In the genomic region with DNA sequence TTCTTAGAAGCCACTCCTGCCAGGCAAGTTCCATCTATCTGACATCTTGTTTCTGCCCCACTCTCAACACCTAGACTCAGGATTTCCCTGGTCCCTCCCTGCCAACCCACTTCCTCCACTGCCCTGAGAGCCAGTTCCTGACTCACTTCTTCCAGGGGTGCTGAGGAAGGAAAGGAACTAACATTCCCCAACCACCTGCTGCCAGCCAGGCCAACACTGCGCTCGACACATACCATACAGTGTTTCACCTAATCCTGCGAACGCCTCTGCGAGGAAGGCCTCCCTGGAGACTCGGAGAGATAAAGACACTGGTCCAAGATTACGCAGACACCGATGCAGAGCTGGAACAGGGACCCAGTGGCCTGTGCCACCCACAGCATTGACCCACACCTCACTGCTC, we compare ENCODE assay signal across 22 cellular contexts. TPM values are rescaled to one million over a fixed set of nuclear protein-coding genes. Genes with fewer than 3 reads are reported as not detected.
A peak's percentile ranks its signal among the peaks of the same experiment; 100 is the strongest.
DNase-seq lines count a peak whose midpoint lies in the region; ATAC-seq, FAIRE-seq and TF ChIP-seq lines count a peak whose summit lies in the region.
"Had no signal": no experiment of that assay in that cellular context is flagged by ENCODE, and none has a peak within 500 bp of the region (broad histone marks: within the 10 kb centered on the region; RNA-seq: fewer than 3 reads in every experiment).

No MANE protein-coding gene starts in this region.

- BruUV-seq in endothelial cell of umbilical vein (replicated peaks; lab: Mats Ljungman, UMichigan), result no TSS peak

- peaks cover 31 to 65% (median 38%) of the 10 kb centered on the region in 4 donors for H3K4me1 Mint-ChIP-seq in CD4-positive, alpha-beta memory T cell

- no peak overlapping the region for H3K9ac ChIP-seq in endothelial cell of umbilical vein (replicated peaks; ENCODE audit: extremely low read depth, insufficient read depth, low read length)

- CTCF ChIA-PET in CD4-positive, alpha-beta memory T cell (lab: Charles Lee; ENCODE audit: partially characterized antibody), result interaction anchor here (1.2 kb wide), 1 partner anchor 16 kb away, joined by 3 read pairs; no protein-coding TSS in a partner anchor
- CTCF ChIA-PET in endothelial cell of umbilical vein (lab: Charles Lee), result interaction anchor here (1.2 kb wide), 1 partner anchor 93 kb away, joined by 3 read pairs; no protein-coding TSS in a partner anchor

- no peaks in the 10 kb centered on the region for H3K27me3 Mint-ChIP-seq in CD4-positive, alpha-beta memory T cell
- H3K27me3 Mint-ChIP-seq: brain had no signal

- peaks cover 66% of the 10 kb centered on the region for H3K79me2 ChIP-seq in endothelial cell of umbilical vein (ENCODE audit: control insufficient read depth, insufficient read depth, low read length)

- FAIRE-seq in endothelial cell of umbilical vein (lab: Jason Lieb, UNC), result no peak
- FAIRE-seq: K562 had no signal

- no peaks in the 10 kb centered on the region for H3K9me3 Mint-ChIP-seq in CD4-positive, alpha-beta memory T cell
- H3K9me3 Mint-ChIP-seq: brain had no signal

- no peak for ATAC-seq in HG03521 (IDR thresholded peaks at IDR 0.05; ENCODE audit: unreplicated experiment)
- ATAC-seq: esophagus mucosa, K562 had no signal

- DNase-seq in A172 (ENCODE audit: low spot score) (peak; percentile 43), NCI-H226 (peak; percentile 80), endothelial cell of umbilical vein (ENCODE audit: low read depth, low spot score) (peak; percentile 32), occipital lobe (lab: John Stamatoyannopoulos, UW) (no peak), NCI-H82 treated with DMSO at 0.1 percent for 48 hours (lab: John Stamatoyannopoulos, UW; ENCODE audit: unreplicated experiment) (no peak)
- no peak for DNase-seq in CD4-positive, alpha-beta memory T cell
- DNase-seq in effector CD4-positive, alpha-beta T cell, result no peak
- DNase-seq: activated CD4-positive, CD25-positive, alpha-beta regulatory T cell; activated naive CD4-positive, alpha-beta T cell treated with Interleukin-2 at 50 U/mL for 16 hours; AML-193; left ventricle myocardium inferior; NCI-H1105 treated with DMSO at 0.1 percent for 48 hours; posterior cingulate gyrus; Right ventricle myocardium superior; stimulated activated CD4-positive, alpha-beta T cell treated with anti-CD3 and anti-CD28 coated beads, Interleukin-4, amount 100 ng/mL, for 4 hours; stimulated activated CD8-positive, alpha-beta memory T cell treated with anti-CD3 and anti-CD28 coated beads, Interleukin-4, amount 100 ng/mL, for 48 hours; T-helper 2 cell; thyroid gland had no signal

- peak overlapping the region in 6 of 7 donors; percentile 12 to 72 (median 48) for H3K27ac Mint-ChIP-seq in CD4-positive, alpha-beta memory T cell

- TF ChIP-seq POLR2A in endothelial cell of umbilical vein (IDR thresholded peaks at IDR 0.05; ENCODE audit: low read depth, low read length), result no peak

- intact Hi-C loops in CD4-positive, alpha-beta memory T cell (cut with micrococcal nuclease), result no loop called here
- intact Hi-C loops in endothelial cell of umbilical vein (cut with micrococcal nuclease), result no loop called here

- H3K4me1 ChIP-seq in CD4-positive, alpha-beta memory T cell (ENCODE audit: insufficient read depth, low read length), result peaks cover 31% of the 10 kb centered on the region
- peaks cover 23% of the 10 kb centered on the region for H3K4me1 ChIP-seq in endothelial cell of umbilical vein (ENCODE audit: control insufficient read depth, extremely low read depth, insufficient read depth, low read length)

- H3K4me2 ChIP-seq in endothelial cell of umbilical vein (ENCODE audit: insufficient read depth, low read length), result no peak overlapping the region

- dilution Hi-C loops in endothelial cell of umbilical vein (cut with MboI; ENCODE audit: extremely low pct_ligation_motif_present, low sequenced_read_pairs), result no loop called here

- H4K20me1 ChIP-seq in endothelial cell of umbilical vein (replicated peaks; ENCODE audit: control insufficient read depth, extremely low read depth, insufficient read depth, low read length), result peaks cover 7% of the 10 kb centered on the region

- H3K27ac ChIP-seq in CD4-positive, alpha-beta memory T cell (ENCODE audit: low read depth, low read length), result no peak overlapping the region
- H3K27ac ChIP-seq in endothelial cell of umbilical vein (ENCODE audit: insufficient read depth, low read depth, low read length), result no peak overlapping the region
- H3K27ac ChIP-seq: left ventricle myocardium inferior had no signal

- H3K9me1 ChIP-seq in endothelial cell of umbilical vein (replicated peaks; ENCODE audit: control insufficient read depth, extremely low read depth, insufficient read depth, low read length), result no peaks in the 10 kb centered on the region

- TF ChIP-seq CTCF in endothelial cell of umbilical vein (IDR thresholded peaks at IDR 0.05; ENCODE audit: extremely low read depth in 1 of 2, insufficient read depth in 1 of 2, low read depth in 1 of 2, low read length in 2 of 2), result no peak

- no peak overlapping the region for H2AFZ ChIP-seq in endothelial cell of umbilical vein (ENCODE audit: low read depth, low read length)

- H3K27me3 ChIP-seq in CD4-positive, alpha-beta memory T cell (ENCODE audit: insufficient read depth, low read length), result no peaks in the 10 kb centered on the region
- no peaks in the 10 kb centered on the region for H3K27me3 ChIP-seq in endothelial cell of umbilical vein (ENCODE audit: control insufficient read depth in 2 of 2, insufficient read depth in 2 of 2, low read length in 2 of 2)
- H3K27me3 ChIP-seq: thyroid gland had no signal

- no peak overlapping the region for H3K4me3 ChIP-seq in CD4-positive, alpha-beta memory T cell (ENCODE audit: low read length in 2 of 2)
- H3K4me3 ChIP-seq in endothelial cell of umbilical vein (replicated peaks in 1 of 3; ENCODE audit: insufficient read depth in 1 of 3, low read depth in 1 of 3, low read length in 3 of 3), result no peak overlapping the region
- H3K4me3 ChIP-seq: K562, left ventricle myocardium inferior, thyroid gland had no signal

- H3K4me3 Mint-ChIP-seq in CD4-positive, alpha-beta memory T cell, result no peak overlapping the region
- H3K4me3 Mint-ChIP-seq: brain had no signal

- no peaks in the 10 kb centered on the region for H3K36me3 Mint-ChIP-seq in CD4-positive, alpha-beta memory T cell
- H3K36me3 Mint-ChIP-seq: brain had no signal

- H3K36me3 ChIP-seq in CD4-positive, alpha-beta memory T cell (ENCODE audit: insufficient read depth, low read length), result no peaks in the 10 kb centered on the region
- no peaks in the 10 kb centered on the region for H3K36me3 ChIP-seq in endothelial cell of umbilical vein (ENCODE audit: control insufficient read depth in 2 of 2, extremely low read depth in 1 of 2, insufficient read depth in 2 of 2, low read length in 2 of 2)
- H3K36me3 ChIP-seq: left ventricle myocardium inferior, thyroid gland had no signal

- no peaks in the 10 kb centered on the region for H3K9me3 ChIP-seq in CD4-positive, alpha-beta memory T cell (ENCODE audit: control insufficient read depth in 1 of 2, low read length in 2 of 2)
- H3K9me3 ChIP-seq in endothelial cell of umbilical vein (replicated peaks; ENCODE audit: control insufficient read depth, insufficient read depth, low read length), result no peaks in the 10 kb centered on the region
- H3K9me3 ChIP-seq: left ventricle myocardium inferior, thyroid gland had no signal

- POLR2A ChIA-PET in CD4-positive, alpha-beta memory T cell (lab: Charles Lee; ENCODE audit: partially characterized antibody), result interaction anchor here (1.0 kb wide), 1 partner anchor 17 kb away, joined by 3 read pairs; no protein-coding TSS in a partner anchor
- POLR2A ChIA-PET in endothelial cell of umbilical vein (lab: Charles Lee), result no interaction called here

TF ChIP-seq in endothelial cell of umbilical vein, 7 proteins besides CTCF, POLR2A, EP300 and RAD21:
- TF ChIP-seq FOS (IDR thresholded peaks at IDR 0.05; ENCODE audit: borderline replicate concordance, insufficient read depth, low read length) (no peak), MYC (IDR thresholded peaks at IDR 0.05; ENCODE audit: low read depth, low read length) (no peak), GATA2 (IDR thresholded peaks at IDR 0.05; ENCODE audit: insufficient read depth, insufficient read length, low read depth, low read length) (no peak), JUN (IDR thresholded peaks at IDR 0.05; ENCODE audit: borderline replicate concordance, insufficient read depth, insufficient read length, low read depth) (no peak), POLR2AphosphoS5 (IDR thresholded peaks at IDR 0.05; ENCODE audit: insufficient read depth, low read depth, low read length) (no peak), EZH2 (IDR thresholded peaks at IDR 0.05; ENCODE audit: borderline replicate concordance, low read depth, low read length, severe bottlenecking) (no peak)
- TF ChIP-seq, protein P1, sequence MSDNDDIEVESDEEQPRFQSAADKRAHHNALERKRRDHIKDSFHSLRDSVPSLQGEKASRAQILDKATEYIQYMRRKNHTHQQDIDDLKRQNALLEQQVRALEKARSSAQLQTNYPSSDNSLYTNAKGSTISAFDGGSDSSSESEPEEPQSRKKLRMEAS (IDR thresholded peaks at IDR 0.05; ENCODE audit: insufficient read depth, insufficient read length), result no peak

RNA-seq across cellular contexts. Expression of a gene that starts 40.2 kb away (rescaled TPM):
- 13.4 and 15.2 TPM in 2 replicates for total RNA-seq in A172 (2014; rRNA removed; shearing (Covaris generic))
- 10 to 100 TPM; 25.9 to 28.9 TPM for total RNA-seq in CD4-positive, alpha-beta memory T cell
- 1 to 10 TPM in 1 of 2 donors, under 1 TPM in 1; 0.97 to 2.9 TPM for polyA plus RNA-seq in CD4-positive, alpha-beta memory T cell
- total RNA-seq in endothelial cell of umbilical vein (63.4 and 63.7 TPM in 2 replicates), occipital lobe (40.9 TPM)
- 11.7 and 14.5 TPM in 2 replicates for polyA plus RNA-seq in endothelial cell of umbilical vein
- polyA plus RNA-seq in endothelial cell of umbilical vein (2011; cell fraction: cytosol; rRNA removed), result 12.0 and 13.6 TPM in 2 replicates
- polyA plus RNA-seq in endothelial cell of umbilical vein (2011; cell fraction: nucleus; rRNA removed), result 129 and 133 TPM in 2 replicates
- polyA plus RNA-seq in endothelial cell of umbilical vein (2012), result 29.6 and 31.0 TPM in 2 replicates
- polyA minus RNA-seq in endothelial cell of umbilical vein, result 35.7 and 65.4 TPM in 2 replicates
- 10.4 TPM for polyA minus RNA-seq in endothelial cell of umbilical vein (2011; cell fraction: cytosol; rRNA and poly(A)+ RNA removed)
- polyA minus RNA-seq in endothelial cell of umbilical vein (2011; cell fraction: nucleus; rRNA and poly(A)+ RNA removed), result 69.6 and 76.0 TPM in 2 replicates

Comparison
In these comparisons a context has a peak if more than half of its experiments do, and no peak if none do; other contexts are left out.
1. DNase-seq: peak in A172 (single experiment), NCI-H226 (single experiment) and endothelial cell of umbilical vein (single experiment); none in CD4-positive, alpha-beta memory T cell (0 of 5), occipital lobe (single experiment), NCI-H82 treated with DMSO at 0.1 percent for 48 hours (single experiment) and effector CD4-positive, alpha-beta T cell (single experiment).